15 cellular contexts compared by ENCODE assay signal in genomic region chr21:43763901-43764523, GRCh38.
"Had no signal": no experiment of that assay in that cellular context is flagged by ENCODE, and none has a peak within 500 bp of the region (broad histone marks: within the 10 kb centered on the region; RNA-seq: fewer than 3 reads in every experiment).

No MANE protein-coding gene starts in this region.

- H3K9me3 ChIP-seq: psoas muscle, testis had no signal

- H3K27ac Mint-ChIP-seq: activated CD4-positive, alpha-beta T cell treated with anti-CD3 and anti-CD28 coated beads, Interleukin-2, amount 10 ng/mL, durations not matched to agents 24 days and 14 days; activated naive CD4-positive, alpha-beta T cell treated with anti-CD3 and anti-CD28 coated beads, Interleukin-2, amount 10 ng/mL, durations not matched to agents 7 days and 5 days; activated T-helper 17 cell treated with anti-CD3 and anti-CD28 coated beads, Interleukin-2, amount 50 U/mL, for 72 hours; natural killer cell treated with Interleukin-12 subunit alpha and Interleukin-12 subunit beta and Interleukin-15 and Interleukin-18, amount 100 ng/mL, for 72 hours; stimulated activated naive CD8-positive, alpha-beta T cell treated with anti-CD3 and anti-CD28 coated beads, Interleukin-15, Interleukin-2, amounts not matched to agents 100 ng/mL and 50 ng/mL, for 24 hours; WTC11 had no signal

- H3K4me3 ChIP-seq: coronary artery, psoas muscle, testis had no signal

- DNase-seq: activated CD4-positive, alpha-beta T cell treated with anti-CD3 and anti-CD28 coated beads, Interleukin-2, amount 10 ng/mL, durations not matched to agents 24 days and 14 days; activated naive CD4-positive, alpha-beta T cell treated with anti-CD3 and anti-CD28 coated beads, Interleukin-2, amount 10 ng/mL, durations not matched to agents 7 days and 5 days; activated T-cell treated with anti-CD3 and anti-CD28 coated beads for 4 hours; caudate nucleus; effector memory CD8-positive, alpha-beta T cell; erythroblast; T-helper 1 cell; testis had no signal

- H3K4me3 Mint-ChIP-seq: activated CD4-positive, alpha-beta T cell treated with anti-CD3 and anti-CD28 coated beads, Interleukin-2, amount 10 ng/mL, durations not matched to agents 24 days and 14 days; activated naive CD4-positive, alpha-beta T cell treated with anti-CD3 and anti-CD28 coated beads, Interleukin-2, amount 10 ng/mL, durations not matched to agents 7 days and 5 days; activated T-helper 17 cell treated with anti-CD3 and anti-CD28 coated beads, Interleukin-2, amount 50 U/mL, for 72 hours; effector memory CD8-positive, alpha-beta T cell; natural killer cell treated with Interleukin-12 subunit alpha and Interleukin-12 subunit beta and Interleukin-15 and Interleukin-18, amount 100 ng/mL, for 72 hours; stimulated activated naive CD8-positive, alpha-beta T cell treated with anti-CD3 and anti-CD28 coated beads, Interleukin-15, Interleukin-2, amounts not matched to agents 100 ng/mL and 50 ng/mL, for 24 hours; WTC11 had no signal

- ATAC-seq: activated T-helper 17 cell treated with anti-CD3 and anti-CD28 coated beads, Interleukin-2, amount 50 U/mL, for 72 hours; effector memory CD8-positive, alpha-beta T cell; natural killer cell treated with Interleukin-12 subunit alpha and Interleukin-12 subunit beta and Interleukin-15 and Interleukin-18, amount 100 ng/mL, for 72 hours; psoas muscle; sciatic nerve; WTC11 had no signal

- H3K9me3 Mint-ChIP-seq: activated CD4-positive, alpha-beta T cell treated with anti-CD3 and anti-CD28 coated beads, Interleukin-2, amount 10 ng/mL, durations not matched to agents 24 days and 14 days; activated naive CD4-positive, alpha-beta T cell treated with anti-CD3 and anti-CD28 coated beads, Interleukin-2, amount 10 ng/mL, durations not matched to agents 7 days and 5 days; activated T-helper 17 cell treated with anti-CD3 and anti-CD28 coated beads, Interleukin-2, amount 50 U/mL, for 72 hours; effector memory CD8-positive, alpha-beta T cell; natural killer cell treated with Interleukin-12 subunit alpha and Interleukin-12 subunit beta and Interleukin-15 and Interleukin-18, amount 100 ng/mL, for 72 hours; stimulated activated naive CD8-positive, alpha-beta T cell treated with anti-CD3 and anti-CD28 coated beads, Interleukin-15, Interleukin-2, amounts not matched to agents 100 ng/mL and 50 ng/mL, for 24 hours; WTC11 had no signal

- H3K4me1 Mint-ChIP-seq: activated CD4-positive, alpha-beta T cell treated with anti-CD3 and anti-CD28 coated beads, Interleukin-2, amount 10 ng/mL, durations not matched to agents 24 days and 14 days; activated naive CD4-positive, alpha-beta T cell treated with anti-CD3 and anti-CD28 coated beads, Interleukin-2, amount 10 ng/mL, durations not matched to agents 7 days and 5 days; activated T-helper 17 cell treated with anti-CD3 and anti-CD28 coated beads, Interleukin-2, amount 50 U/mL, for 72 hours had no signal

- H3K27me3 Mint-ChIP-seq: activated CD4-positive, alpha-beta T cell treated with anti-CD3 and anti-CD28 coated beads, Interleukin-2, amount 10 ng/mL, durations not matched to agents 24 days and 14 days; activated T-helper 17 cell treated with anti-CD3 and anti-CD28 coated beads, Interleukin-2, amount 50 U/mL, for 72 hours; effector memory CD8-positive, alpha-beta T cell; stimulated activated naive CD8-positive, alpha-beta T cell treated with anti-CD3 and anti-CD28 coated beads, Interleukin-15, Interleukin-2, amounts not matched to agents 100 ng/mL and 50 ng/mL, for 24 hours had no signal

- H3K36me3 Mint-ChIP-seq: natural killer cell treated with Interleukin-12 subunit alpha and Interleukin-12 subunit beta and Interleukin-15 and Interleukin-18, amount 100 ng/mL, for 72 hours had no signal

- H3K27ac ChIP-seq: psoas muscle, testis had no signal

- H3K4me1 ChIP-seq: psoas muscle had no signal

- H3K27me3 ChIP-seq: testis had no signal
